In the genomic region with DNA sequence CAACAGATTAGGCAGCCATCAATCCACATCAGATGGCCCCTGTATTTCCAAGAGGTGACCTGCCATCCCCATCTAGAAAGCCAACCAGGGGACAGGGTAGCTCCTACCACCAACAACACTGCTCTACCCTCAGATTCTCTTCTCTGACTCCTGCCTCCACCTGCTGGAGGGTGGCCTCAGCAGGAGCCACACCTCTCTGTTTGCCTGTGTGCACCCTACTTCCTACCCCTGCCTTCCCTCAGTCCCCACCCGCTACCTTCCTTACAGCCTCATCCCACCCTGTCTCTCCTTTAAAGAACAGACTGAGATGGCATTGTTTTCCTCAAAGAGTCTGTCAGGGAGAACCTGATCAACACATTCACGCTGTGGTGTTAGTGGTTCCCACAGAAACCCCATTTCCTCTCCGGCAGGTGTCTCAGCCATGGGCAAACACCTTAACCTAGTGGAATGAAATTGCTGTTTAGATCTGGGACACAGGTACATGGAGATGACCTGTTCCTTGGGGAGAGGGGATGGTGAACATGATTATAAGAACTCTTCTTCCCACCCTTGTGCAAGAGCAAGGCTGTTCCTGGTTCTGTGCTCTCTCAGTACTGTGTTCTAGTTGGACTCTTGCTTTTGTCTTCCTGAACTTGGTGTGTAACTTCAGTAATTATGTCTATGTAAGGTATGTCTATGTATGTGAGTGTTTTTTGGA, we compare ENCODE assay signal across 8 cellular contexts. TPM values are rescaled to one million over a fixed set of nuclear protein-coding genes. Genes with fewer than 3 reads are reported as not detected.
DNase-seq lines count a peak whose midpoint lies in the region; ATAC-seq and TF ChIP-seq lines count a peak whose summit lies in the region.
"Had no signal": no experiment of that assay in that cellular context is flagged by ENCODE, and none has a peak within 500 bp of the region (broad histone marks: within the 10 kb centered on the region; RNA-seq: fewer than 3 reads in every experiment).

No MANE protein-coding gene starts in this region.

- H3K27me3 ChIP-seq in KMS-11 (ENCODE audit: insufficient read depth, low read depth) (no peaks in the 10 kb centered on the region), upper lobe of left lung (no peaks in the 10 kb centered on the region)

- H3K9ac ChIP-seq in ES-I3 (ENCODE audit: low read depth, low read length) (peak overlapping the region; percentile 94; the same call in 1 of the 2 replicates), KMS-11 (peak overlapping the region; percentile 62; the same call in 1 of the 2 replicates)

- TF ChIP-seq POLR2A in upper lobe of left lung (IDR thresholded peaks at IDR 0.05), result no peak

- H3K4me2 ChIP-seq in KMS-11, result peak overlapping the region; percentile 73

- H3K4me1 ChIP-seq in ES-I3 (ENCODE audit: insufficient read depth, low read length), result peaks cover 10% of the 10 kb centered on the region; the same call in 1 of the 2 replicates
- peaks cover 34% of the 10 kb centered on the region for H3K4me1 ChIP-seq in KMS-11 (ENCODE audit: low read depth, poor library complexity, severe bottlenecking)
- peaks cover 16 to 27% (median 22%) of the 10 kb centered on the region in 4 donors for H3K4me1 ChIP-seq in upper lobe of left lung

- peaks cover 56% of the 10 kb centered on the region for H3K4me1 Mint-ChIP-seq in brain
- peaks cover 47% of the 10 kb centered on the region for H3K4me1 Mint-ChIP-seq in nephron progenitor cell

- 81 to 94% methylated on average over 3 of the region's 3 CpGs for WGBS in upper lobe of left lung, 2 donors

- H3K9me3 Mint-ChIP-seq in brain, result peaks cover 0 to 3% (median 0%) of the 10 kb centered on the region in 5 experiments
- H3K9me3 Mint-ChIP-seq in nephron progenitor cell, result peaks cover 4% of the 10 kb centered on the region

- ATAC-seq in HG02571 (IDR thresholded peaks at IDR 0.05; ENCODE audit: unreplicated experiment), result no peak
- no peak for ATAC-seq in left lobe of liver
- no peak for ATAC-seq in upper lobe of left lung (ENCODE audit: low FRiP score in 2 of 2)

- H3K27ac Mint-ChIP-seq in brain (peak overlapping the region in 4 of 5 experiments; percentile 60 to 96 (median 86)), nephron progenitor cell (no peak overlapping the region)

- H3K4me3 Mint-ChIP-seq in brain (peak overlapping the region; percentile 90 to 97 (median 95)), nephron progenitor cell (peak overlapping the region; percentile 96)

- peaks cover 44% of the 10 kb centered on the region for H3K79me2 ChIP-seq in KMS-11 (ENCODE audit: insufficient read depth, low read depth)

- TF ChIP-seq EP300 in upper lobe of left lung (IDR thresholded peaks at IDR 0.05), result no peak

- no peaks in the 10 kb centered on the region for H3K36me3 ChIP-seq in ES-I3 (ENCODE audit: insufficient read depth, low read length)
- no peaks in the 10 kb centered on the region for H3K36me3 ChIP-seq in KMS-11 (ENCODE audit: insufficient read depth)
- H3K36me3 ChIP-seq in upper lobe of left lung, result no peaks in the 10 kb centered on the region

- DNase-seq in nephron progenitor cell (no peak), left lobe of liver (ENCODE audit: low spot score) (no peak), upper lobe of left lung (no peak)

- H3K27me3 Mint-ChIP-seq in brain (peaks cover 5% of the 10 kb centered on the region), nephron progenitor cell (ENCODE audit: low read depth, poor library complexity) (peaks cover 18% of the 10 kb centered on the region)

- H3K9me3 ChIP-seq in ES-I3 (ENCODE audit: control insufficient read depth, insufficient read depth, low read length), result no peaks in the 10 kb centered on the region; the same call in 1 of the 2 replicates
- H3K9me3 ChIP-seq in upper lobe of left lung, result no peaks in the 10 kb centered on the region

- no peaks in the 10 kb centered on the region for H4K20me1 ChIP-seq in KMS-11 (ENCODE audit: insufficient read depth)

- H3K4me3 ChIP-seq in KMS-11 (IDR thresholded peaks at IDR 0.05; ENCODE audit: insufficient read depth, low read depth, low read length) (no peak overlapping the region), upper lobe of left lung (peak overlapping the region in 1 of 4 donors; percentile 92)

- H2AFZ ChIP-seq in KMS-11 (ENCODE audit: low read depth), result 0 out of 2 replicates have a peak overlapping the region, but pooled peaks have one; percentile 10

- H3K27ac ChIP-seq in KMS-11 (peak overlapping the region; percentile 47; the same call in 1 of the 2 replicates), upper lobe of left lung (peak overlapping the region in 1 of 4 donors; percentile 87)
- H3K27ac ChIP-seq: SK-N-MC had no signal

- TF ChIP-seq CTCF in KMS-11 (conservative IDR thresholded peaks at IDR 0.05; ENCODE audit: low read depth, low read length) (no peak), brain (conservative IDR thresholded peaks at IDR 0.05) (no peak), nephron progenitor cell (IDR thresholded peaks at IDR 0.05) (no peak), upper lobe of left lung (IDR thresholded peaks at IDR 0.05) (no peak)

- H3K36me3 Mint-ChIP-seq in brain, result peaks cover 12% of the 10 kb centered on the region
- H3K36me3 Mint-ChIP-seq in nephron progenitor cell (ENCODE audit: low read depth), result peaks cover 17% of the 10 kb centered on the region

RNA-seq across cellular contexts. Expression of gene ENTPD6, which starts 1.8 kb away (rescaled TPM):
- polyA plus RNA-seq in brain (ENCODE audit: insufficient read depth, low read depth, low replicate concordance), result 56.9 TPM
- total RNA-seq in left lobe of liver, result 33.4 TPM
- 100 to 1,000 TPM in 2 of 6 donors, 10 to 100 TPM in 4; 53.7 to 170 (median 81.7) TPM for total RNA-seq in upper lobe of left lung

RNA-seq across cellular contexts. Expression of gene PYGB, which starts 50.6 kb away (rescaled TPM):
- polyA plus RNA-seq in brain (ENCODE audit: insufficient read depth, low read depth, low replicate concordance), result 125 TPM
- 10.3 TPM for total RNA-seq in left lobe of liver
- total RNA-seq in upper lobe of left lung, result 100 to 1,000 TPM in 3 of 6 donors, 10 to 100 TPM in 3; 59.4 to 128 (median 98.4) TPM
